ENCODE assay signal across 8 cellular contexts in the genomic region with DNA sequence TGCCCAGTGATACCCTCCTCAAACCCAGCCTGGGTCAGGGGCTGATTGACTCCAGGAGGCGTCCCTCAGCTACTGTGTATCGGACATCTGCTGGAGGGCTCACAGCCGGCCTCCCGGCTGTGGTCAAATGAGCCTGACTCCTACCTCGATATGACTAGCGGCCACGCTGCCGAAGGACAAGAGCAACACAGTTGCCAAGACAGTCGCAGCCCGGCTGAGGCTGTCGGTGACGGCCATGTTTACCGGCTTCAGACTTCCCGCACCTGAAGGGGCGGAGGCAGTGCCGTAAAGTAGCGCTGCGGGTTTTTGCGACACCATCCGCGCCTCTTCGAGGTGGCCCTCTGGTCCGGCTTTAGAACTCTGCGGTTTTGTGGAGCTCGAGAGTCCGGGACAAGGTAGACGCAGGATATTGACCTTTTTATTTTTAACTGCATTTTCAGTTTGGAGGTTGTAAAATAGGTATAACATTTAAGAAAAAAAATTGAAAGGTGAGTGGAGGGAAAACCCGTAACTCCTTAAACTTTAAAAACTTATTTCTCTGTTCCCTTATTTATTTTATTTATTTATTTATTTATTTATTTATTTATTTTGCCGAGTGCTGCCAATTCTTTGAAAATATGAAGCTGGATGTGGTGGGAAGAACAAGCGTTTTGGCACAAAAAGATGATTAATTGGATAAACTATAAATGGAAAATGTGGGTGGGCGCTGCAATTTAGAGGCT. TPM values are rescaled to one million over a fixed set of nuclear protein-coding genes. Genes with fewer than 3 reads are reported as not detected.
DNase-seq lines count a peak whose midpoint lies in the region; ATAC-seq, FAIRE-seq and TF ChIP-seq lines count a peak whose summit lies in the region.

A gene (minus strand): TSS at position 265 of the 722 bp plus-strand sequence. CDS start 28 bp downstream, at position 237.

- H3K27ac ChIP-seq in heart right ventricle (peak within 1 kb of the TSS in 9 of 10 donors; percentile 74 to 92 (median 85)), upper lobe of left lung (peak within 1 kb of the TSS; percentile 76 to 89 (median 88))

- H3K4me1 ChIP-seq in heart right ventricle (peaks cover 0 to 23% (median 15%) of the 10 kb centered on the region in 9 donors), upper lobe of left lung (peaks cover 9 to 15% (median 11%) of the 10 kb centered on the region in 4 donors)

- peak within 1 kb of the TSS; percentile 50 to 83 (median 74) for H3K4me3 ChIP-seq in heart right ventricle
- H3K4me3 ChIP-seq in upper lobe of left lung, result peak within 1 kb of the TSS; percentile 54 to 80 (median 66)

- WGBS in heart right ventricle, 2 donors, result 1% methylated on average over 31 of the region's 31 CpGs
- WGBS in upper lobe of left lung, 2 donors, result 0 to 1% methylated on average over 17 to 31 of the region's 31 CpGs

- TF ChIP-seq POLR2A in GM12891 (IDR thresholded peaks at IDR 0.05; ENCODE audit: low read depth, low read length), result peak; percentile 84
- TF ChIP-seq POLR2A in upper lobe of left lung (IDR thresholded peaks at IDR 0.05), result peak in 2 of 4 donors; percentile 15 to 57

- FAIRE-seq in GM12891 (lab: Jason Lieb, UNC), result peak; percentile 98

- DNase-seq in GM12891 (ENCODE audit: insufficient read length, low spot score) (peak; percentile 49), NCI-H1436 (lab: John Stamatoyannopoulos, UW) (peak; percentile 84), T-helper 1 cell (peak; percentile 68 to 90 (median 78)), amniotic epithelial cell (ENCODE audit: low read depth) (peak; percentile 80), heart right ventricle (peak; percentile 86 to 88), posterior cingulate gyrus (peak; percentile 77 to 98 (median 85)), upper lobe of left lung (peak; percentile 89 to 91)

- H3K27me3 ChIP-seq in heart right ventricle (no peaks in the 10 kb centered on the region), upper lobe of left lung (no peaks in the 10 kb centered on the region)

- intact Hi-C loops in heart right ventricle (cut with DNase I), result loop anchor here in 2 of 10 donors (2.0 to 5.0 kb wide), 2 partner anchors 463 kb away; a partner anchor contains a TSS
- intact Hi-C loops in posterior cingulate gyrus (cut with DNase I), result no loop called here

- no peaks in the 10 kb centered on the region for H3K9me3 ChIP-seq in heart right ventricle
- H3K9me3 ChIP-seq in upper lobe of left lung, result no peaks in the 10 kb centered on the region

- no peak for TF ChIP-seq EP300 in upper lobe of left lung (IDR thresholded peaks at IDR 0.05)

- ATAC-seq in HG02798 (IDR thresholded peaks at IDR 0.05; ENCODE audit: poor library complexity, unreplicated experiment), result peak; percentile 96
- peak; percentile 95 to 99 (median 99) for ATAC-seq in heart right ventricle
- ATAC-seq in upper lobe of left lung (ENCODE audit: low FRiP score in 2 of 2), result peak; percentile 95 to 99

- H3K36me3 ChIP-seq in heart right ventricle (no peaks in the 10 kb centered on the region), upper lobe of left lung (no peaks in the 10 kb centered on the region)

- TF ChIP-seq CTCF in heart right ventricle (IDR thresholded peaks at IDR 0.05), result peak in 1 of 9 donors; percentile 14
- TF ChIP-seq CTCF in upper lobe of left lung (IDR thresholded peaks at IDR 0.05), result no peak

TF ChIP-seq in GM12891, 5 proteins besides CTCF, POLR2A, EP300 and RAD21:
- TF ChIP-seq SPI1 (IDR thresholded peaks at IDR 0.05; ENCODE audit: low read depth, low read length) (no peak), POLR2AphosphoS5 (IDR thresholded peaks at IDR 0.05; ENCODE audit: low read depth, low read length) (0 out of 2 replicates have a peak, but pooled peaks have one; percentile 31), PAX5 (IDR thresholded peaks at IDR 0.05; ENCODE audit: insufficient read depth, low read length, severe bottlenecking) (no peak), TAF1 (IDR thresholded peaks at IDR 0.05; ENCODE audit: low read depth, low read length) (peak; percentile 76), POU2F2 (IDR thresholded peaks at IDR 0.05; ENCODE audit: low read depth, low read length) (no peak)

RNA-seq across cellular contexts. Expression of the gene that starts here (rescaled TPM):
- 6.4 TPM for polyA plus RNA-seq in GM12891 (2012; ENCODE audit: low read depth, missing spikeins)
- total RNA-seq in heart right ventricle (10 to 100 TPM; 24.4 to 40.7 (median 30.8) TPM), upper lobe of left lung (10 to 100 TPM; 10.2 to 30.6 (median 17.5) TPM)
- polyA plus RNA-seq in heart right ventricle, result 10 to 100 TPM in 1 of 2 donors, 1 to 10 TPM in 1; 5.0 to 12.5 TPM

Comparison
In these comparisons a context has a peak if more than half of its experiments do, and no peak if none do; other contexts are left out.
1. Peak in every context shown above with its lines: DNase-seq, ATAC-seq, H3K4me3 ChIP-seq and H3K27ac ChIP-seq.